ENCODE assay signal across 19 cellular contexts in the genomic region with DNA sequence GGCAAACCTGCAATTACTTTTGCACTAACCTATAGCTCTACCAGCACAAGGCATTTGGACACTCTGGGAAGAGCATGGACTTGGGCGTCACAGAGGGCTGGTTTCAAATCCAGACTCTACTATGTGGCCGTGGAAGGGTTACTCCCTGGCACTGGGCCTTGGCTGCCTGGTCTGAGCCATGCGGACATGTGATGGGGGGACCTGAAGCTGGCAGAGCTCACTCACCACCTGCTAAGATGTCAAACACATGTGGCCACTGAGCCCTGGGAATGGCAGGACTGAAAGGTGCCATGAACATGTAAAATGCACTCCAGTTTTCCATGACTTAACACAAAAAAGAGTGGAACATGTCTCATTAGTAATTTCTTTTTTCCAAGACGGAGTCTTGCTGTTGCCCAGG. TPM values are rescaled to one million over a fixed set of nuclear protein-coding genes. Genes with fewer than 3 reads are reported as not detected.
DNase-seq lines count a peak whose midpoint lies in the region; ATAC-seq and TF ChIP-seq lines count a peak whose summit lies in the region.
"Had no signal": no experiment of that assay in that cellular context is flagged by ENCODE, and none has a peak within 500 bp of the region (broad histone marks: within the 10 kb centered on the region; RNA-seq: fewer than 3 reads in every experiment).

No MANE protein-coding gene starts in this region.

- no peak for TF ChIP-seq RAD21 in SK-N-SH (IDR thresholded peaks at IDR 0.05; ENCODE audit: low read length)

- H3K4me1 ChIP-seq in SK-N-SH (ENCODE audit: control insufficient read depth in 1 of 2, insufficient read depth in 2 of 2, low read depth in 1 of 2, low read length in 1 of 2) (peaks cover 0 to 10% of the 10 kb centered on the region in 2 experiments; a peak in 1 of 4 replicates), RWPE2 (ENCODE audit: insufficient read depth, poor library complexity, severe bottlenecking) (no peaks in the 10 kb centered on the region), osteoblast (ENCODE audit: insufficient read depth, low read length) (no peaks in the 10 kb centered on the region)
- H3K4me1 ChIP-seq: A549 had no signal

- no peaks in the 10 kb centered on the region for H3F3A ChIP-seq in SK-N-SH (replicated peaks; ENCODE audit: insufficient read depth)

- no peaks in the 10 kb centered on the region for H4K20me1 ChIP-seq in SK-N-SH (ENCODE audit: insufficient read depth)
- H4K20me1 ChIP-seq in osteoblast (ENCODE audit: insufficient read depth, low read length), result no peaks in the 10 kb centered on the region
- H4K20me1 ChIP-seq: BLaER1 treated with 17β-estradiol and CSF1 and Interleukin-3, amounts not matched to agents 10 nM and 100 nM had no signal

- no peaks in the 10 kb centered on the region for H3K9me3 Mint-ChIP-seq in activated T-helper 1 cell treated with anti-CD3 and anti-CD28 coated beads, Interleukin-12 subunit alpha, Interleukin-12 subunit beta, Interleukin-2, Interleukin-4 antibody, amounts not matched to agents 30 ng/mL and 10 ng/mL and 1 ng/mL, durations not matched to agents 14 hours and 24 hours and 36 hours
- H3K9me3 Mint-ChIP-seq: CD4-positive, alpha-beta T cell; CD8-positive, alpha-beta T cell had no signal

- no peak overlapping the region for H3K4me3 Mint-ChIP-seq in activated T-helper 1 cell treated with anti-CD3 and anti-CD28 coated beads, Interleukin-12 subunit alpha, Interleukin-12 subunit beta, Interleukin-2, Interleukin-4 antibody, amounts not matched to agents 30 ng/mL and 10 ng/mL and 1 ng/mL, durations not matched to agents 14 hours and 24 hours and 36 hours
- H3K4me3 Mint-ChIP-seq: B cell; CD4-positive, alpha-beta T cell; CD8-positive, alpha-beta T cell had no signal

- intact Hi-C loops in activated T-helper 1 cell treated with anti-CD3 and anti-CD28 coated beads, Interleukin-12 subunit alpha, Interleukin-12 subunit beta, Interleukin-2, Interleukin-4 antibody, amounts not matched to agents 30 ng/mL and 10 ng/mL and 1 ng/mL, durations not matched to agents 14 hours and 24 hours and 36 hours (cut with micrococcal nuclease), result no loop called here

- WGBS in SK-N-SH (ENCODE audit: low lambda C conversion rate), result 89% methylated on average over 2 of the region's 4 CpGs

- H2AFZ ChIP-seq in SK-N-SH (ENCODE audit: low read depth), result no peak overlapping the region
- no peak overlapping the region for H2AFZ ChIP-seq in osteoblast (ENCODE audit: low read length)

- H3K27ac ChIP-seq in SK-N-SH (ENCODE audit: low read depth in 2 of 2, low read length in 1 of 2) (no peak overlapping the region), RWPE2 (ENCODE audit: poor library complexity, severe bottlenecking) (no peak overlapping the region), osteoblast (ENCODE audit: low read depth, low read length) (no peak overlapping the region)
- H3K27ac ChIP-seq: 22Rv1; A549; BLaER1 treated with 17β-estradiol and CSF1 and Interleukin-3, amounts not matched to agents 10 nM and 100 nM; C4-2B had no signal

- H3K4me3 ChIP-seq in SK-N-SH (ENCODE audit: low read depth in 2 of 2, low read length in 1 of 2), result no peak overlapping the region
- H3K4me3 ChIP-seq in RWPE2 (ENCODE audit: severe bottlenecking), result no peak overlapping the region
- no peak overlapping the region for H3K4me3 ChIP-seq in osteoblast (ENCODE audit: insufficient read depth, low read length)
- H3K4me3 ChIP-seq: A549; BLaER1 treated with 17β-estradiol and CSF1 and Interleukin-3, amounts not matched to agents 10 nM and 100 nM had no signal

- TF ChIP-seq CTCF in SK-N-SH (IDR thresholded peaks at IDR 0.05) (no peak), RWPE2 (IDR thresholded peaks at IDR 0.05; ENCODE audit: poor library complexity, severe bottlenecking) (no peak), osteoblast (IDR thresholded peaks at IDR 0.05; ENCODE audit: extremely low read depth, low read depth, low read length) (no peak)

- H3K4me2 ChIP-seq in SK-N-SH (no peak overlapping the region), osteoblast (ENCODE audit: insufficient read depth, low read length) (no peak overlapping the region)
- H3K4me2 ChIP-seq: A549; BLaER1 treated with 17β-estradiol and CSF1 and Interleukin-3, amounts not matched to agents 10 nM and 100 nM had no signal

- CTCF ChIA-PET in SK-N-SH (lab: Yijun Ruan, JAX), result no interaction called here

- DNase-seq in DMS 273 (lab: John Stamatoyannopoulos, UW; ENCODE audit: unreplicated experiment) (peak; percentile 27), DMS 273 treated with DMSO at 0.1 percent for 48 hours (lab: John Stamatoyannopoulos, UW) (no peak), SK-N-SH (no peak), RWPE2 (ENCODE audit: low spot score) (peak; percentile 71), osteoblast (ENCODE audit: insufficient read length, low spot score, missing footprints) (peak; percentile 42)
- no peak for DNase-seq in activated T-helper 1 cell treated with anti-CD3 and anti-CD28 coated beads, Interleukin-12 subunit alpha, Interleukin-12 subunit beta, Interleukin-2, Interleukin-4 antibody, amounts not matched to agents 30 ng/mL and 10 ng/mL and 1 ng/mL, durations not matched to agents 14 hours and 24 hours and 36 hours (ENCODE audit: low spot score)
- DNase-seq: AML-193; Caco-2; Calu3; CD4-positive, alpha-beta T cell; CD8-positive, alpha-beta T cell; DMS79 treated with DMSO at 0.1 percent for 48 hours; GF-D8 had no signal

- ATAC-seq in SK-N-SH treated with all-trans-retinoic acid at 6 μM for 48 hours (no peak), RWPE2 (ENCODE audit: low read depth) (no peak)
- ATAC-seq: A549; CD8-positive, alpha-beta T cell had no signal

- H3K27me3 ChIP-seq in SK-N-SH (ENCODE audit: insufficient read depth), result peaks cover 10% of the 10 kb centered on the region; the same call in 1 of the 2 replicates
- no peaks in the 10 kb centered on the region for H3K27me3 ChIP-seq in RWPE2 (ENCODE audit: insufficient read depth, poor library complexity, severe bottlenecking)
- H3K27me3 ChIP-seq in osteoblast (ENCODE audit: insufficient read depth, low read length), result peaks cover 40% of the 10 kb centered on the region
- H3K27me3 ChIP-seq: BLaER1 treated with 17β-estradiol and CSF1 and Interleukin-3, amounts not matched to agents 10 nM and 100 nM had no signal

- H3K9me2 ChIP-seq in SK-N-SH, result no peaks in the 10 kb centered on the region

- no peaks in the 10 kb centered on the region for H3K79me2 ChIP-seq in SK-N-SH (ENCODE audit: insufficient read depth)
- no peaks in the 10 kb centered on the region for H3K79me2 ChIP-seq in osteoblast (ENCODE audit: insufficient read depth, low read length)

- H3K36me3 ChIP-seq in SK-N-SH (replicated peaks in 1 of 2; ENCODE audit: control insufficient read depth in 1 of 2, insufficient read depth in 2 of 2, low read length in 1 of 2) (no peaks in the 10 kb centered on the region), RWPE2 (ENCODE audit: low read depth) (no peaks in the 10 kb centered on the region), osteoblast (ENCODE audit: insufficient read depth, low read length) (no peaks in the 10 kb centered on the region)
- H3K36me3 ChIP-seq: BLaER1 treated with 17β-estradiol and CSF1 and Interleukin-3, amounts not matched to agents 10 nM and 100 nM had no signal

- H3K9me3 ChIP-seq in SK-N-SH (no peaks in the 10 kb centered on the region), RWPE2 (ENCODE audit: severe bottlenecking) (no peaks in the 10 kb centered on the region), osteoblast (ENCODE audit: low read depth, low read length) (no peaks in the 10 kb centered on the region)
- H3K9me3 ChIP-seq: A549; BLaER1 treated with 17β-estradiol and CSF1 and Interleukin-3, amounts not matched to agents 10 nM and 100 nM; Caco-2 had no signal

- no peaks in the 10 kb centered on the region for H3K36me3 Mint-ChIP-seq in activated T-helper 1 cell treated with anti-CD3 and anti-CD28 coated beads, Interleukin-12 subunit alpha, Interleukin-12 subunit beta, Interleukin-2, Interleukin-4 antibody, amounts not matched to agents 30 ng/mL and 10 ng/mL and 1 ng/mL, durations not matched to agents 14 hours and 24 hours and 36 hours (ENCODE audit: low read depth)
- H3K36me3 Mint-ChIP-seq: CD8-positive, alpha-beta T cell had no signal

- H3K9ac ChIP-seq in SK-N-SH, result no peak overlapping the region
- H3K9ac ChIP-seq: BLaER1 treated with 17β-estradiol and CSF1 and Interleukin-3, amounts not matched to agents 10 nM and 100 nM had no signal

- peaks cover 11% of the 10 kb centered on the region for H3K4me1 Mint-ChIP-seq in activated T-helper 1 cell treated with anti-CD3 and anti-CD28 coated beads, Interleukin-12 subunit alpha, Interleukin-12 subunit beta, Interleukin-2, Interleukin-4 antibody, amounts not matched to agents 30 ng/mL and 10 ng/mL and 1 ng/mL, durations not matched to agents 14 hours and 24 hours and 36 hours (ENCODE audit: low read depth)

- peaks cover 7% of the 10 kb centered on the region for H3K27me3 Mint-ChIP-seq in activated T-helper 1 cell treated with anti-CD3 and anti-CD28 coated beads, Interleukin-12 subunit alpha, Interleukin-12 subunit beta, Interleukin-2, Interleukin-4 antibody, amounts not matched to agents 30 ng/mL and 10 ng/mL and 1 ng/mL, durations not matched to agents 14 hours and 24 hours and 36 hours (ENCODE audit: insufficient read depth)

- POLR2A ChIA-PET in SK-N-SH (lab: Yijun Ruan, JAX), result no interaction called here

- no peak for TF ChIP-seq EP300 in SK-N-SH (IDR thresholded peaks at IDR 0.05; ENCODE audit: borderline replicate concordance in 1 of 2, low read depth in 1 of 2, low read length in 1 of 2)

- no peak overlapping the region for H3K27ac Mint-ChIP-seq in activated T-helper 1 cell treated with anti-CD3 and anti-CD28 coated beads, Interleukin-12 subunit alpha, Interleukin-12 subunit beta, Interleukin-2, Interleukin-4 antibody, amounts not matched to agents 30 ng/mL and 10 ng/mL and 1 ng/mL, durations not matched to agents 14 hours and 24 hours and 36 hours
- H3K27ac Mint-ChIP-seq: B cell; CD4-positive, alpha-beta T cell; CD8-positive, alpha-beta T cell had no signal

TF ChIP-seq in SK-N-SH, 30 proteins besides CTCF, POLR2A, EP300 and RAD21 (continues in another document):
- TF ChIP-seq MXI1 (IDR thresholded peaks at IDR 0.05; ENCODE audit: low read depth, low read length), result peak; percentile 29; the same call in 1 of the 2 replicates

TF ChIP-seq in SK-N-SH treated with all-trans-retinoic acid at 6 μM for 48 hours, 23 proteins besides CTCF, POLR2A, EP300 and RAD21 (continues in another document):
- TF ChIP-seq OSR1 (CRISPR knock-in tag; IDR thresholded peaks at IDR 0.05) (no peak), ZFP30 (CRISPR knock-in tag; IDR thresholded peaks at IDR 0.05) (no peak), RARB (CRISPR knock-in tag; IDR thresholded peaks at IDR 0.05) (no peak), ZNF70 (CRISPR knock-in tag; IDR thresholded peaks at IDR 0.05) (no peak), ZC3H10 (CRISPR knock-in tag; IDR thresholded peaks at IDR 0.05) (no peak), ZFP3 (CRISPR knock-in tag; IDR thresholded peaks at IDR 0.05) (no peak), SNAI2 (CRISPR knock-in tag; IDR thresholded peaks at IDR 0.05) (no peak)

RNA-seq across cellular contexts. Expression of a gene that starts 23.7 kb away (rescaled TPM):
- 4.8 and 5.1 TPM in 2 replicates for polyA plus RNA-seq in SK-N-SH (2012; rRNA removed)
- polyA plus RNA-seq in SK-N-SH (2012; cell fraction: cytosol; rRNA removed), result 3.4 and 5.6 TPM in 2 replicates
- polyA plus RNA-seq in SK-N-SH (2012; cell fraction: nucleus; rRNA removed), result 3.8 and 5.2 TPM in 2 replicates
- 2.5 and 2.9 TPM in 2 replicates for total RNA-seq in osteoblast
- 0.29 TPM in 1 of 2 replicates, not detected in the other for total RNA-seq in activated T-helper 1 cell treated with anti-CD3 and anti-CD28 coated beads, Interleukin-12 subunit alpha, Interleukin-12 subunit beta, Interleukin-2, Interleukin-4 antibody, amounts not matched to agents 30 ng/mL and 10 ng/mL and 1 ng/mL, durations not matched to agents 14 hours and 24 hours and 36 hours
- total RNA-seq: B cell; Caco-2; CD4-positive, alpha-beta T cell; CD8-positive, alpha-beta T cell had no signal

Comparison
In these comparisons a context has a peak if more than half of its experiments do, and no peak if none do; other contexts are left out.
1. DNase-seq: peak in DMS 273 (single experiment), RWPE2 (single experiment) and osteoblast (single experiment); none in DMS 273 treated with DMSO at 0.1 percent for 48 hours (single experiment), SK-N-SH (single experiment) and activated T-helper 1 cell treated with anti-CD3 and anti-CD28 coated beads, Interleukin-12 subunit alpha, Interleukin-12 subunit beta, Interleukin-2, Interleukin-4 antibody, amounts not matched to agents 30 ng/mL and 10 ng/mL and 1 ng/mL, durations not matched to agents 14 hours and 24 hours and 36 hours (single experiment).